In genomic region chr17:2054740-2055493, GRCh38 we compare ENCODE assay signal across 9 cellular contexts. TPM values are rescaled to one million over a fixed set of nuclear protein-coding genes. Genes with fewer than 3 reads are reported as not detected.
DNase-seq lines count a peak whose midpoint lies in the region; ATAC-seq, FAIRE-seq and TF ChIP-seq lines count a peak whose summit lies in the region.
"Had no signal": no experiment of that assay in that cellular context is flagged by ENCODE, and none has a peak within 500 bp of the region (broad histone marks: within the 10 kb centered on the region; RNA-seq: fewer than 3 reads in every experiment).

TSS of gene HIC1 (plus strand) at chr17:2055103. CDS start at chr17:2056691, 1,588 bp downstream.

- no peaks in the 10 kb centered on the region for H3K27me3 ChIP-seq in GM23248 (replicated peaks; ENCODE audit: insufficient read depth)
- no peaks in the 10 kb centered on the region for H3K27me3 ChIP-seq in bronchial epithelial cell (ENCODE audit: control insufficient read depth, insufficient read depth, low read length)
- H3K27me3 ChIP-seq in spleen (replicated peaks in 1 of 7), result peaks cover 0 to 88% (median 47%) of the 10 kb centered on the region in 7 donors

- peak within 1 kb of the TSS; percentile 69 for H3K4me3 Mint-ChIP-seq in activated B cell treated with CpG ODN at 0.5 μM for 24 hours
- peak within 1 kb of the TSS; percentile 75 to 81 (median 79) for H3K4me3 Mint-ChIP-seq in immature natural killer cell

- peaks cover 31% of the 10 kb centered on the region for H3K79me2 ChIP-seq in GM23248 (ENCODE audit: insufficient read depth)

- POLR2A ChIA-PET in activated B cell treated with CpG ODN at 0.5 μM for 24 hours (lab: Charles Lee), result interaction anchor here (0.6 to 24.5 kb wide), 11 partner anchors 10 to 338 kb away, joined by 3 to 449 read pairs (median 4); partner anchors contain the start of gene DPH1

- peak within 1 kb of the TSS; percentile 91 for H3K9ac ChIP-seq in GM23248

- H3K36me3 Mint-ChIP-seq in activated B cell treated with CpG ODN at 0.5 μM for 24 hours (ENCODE audit: low read depth) (no peaks in the 10 kb centered on the region), immature natural killer cell (peaks cover 0 to 4% (median 0%) of the 10 kb centered on the region in 3 donors)

- no peaks in the 10 kb centered on the region for H3K9me3 ChIP-seq in GM23248 (ENCODE audit: low read depth)
- H3K9me3 ChIP-seq in spleen, result no peaks in the 10 kb centered on the region

- no peak for TF ChIP-seq POLR2A in spleen (IDR thresholded peaks at IDR 0.05)

- no peaks in the 10 kb centered on the region for H3K9me2 ChIP-seq in GM23248 (ENCODE audit: insufficient read depth)

- H3K36me3 ChIP-seq in GM23248 (ENCODE audit: low read depth) (no peaks in the 10 kb centered on the region; the same call in 1 of the 2 replicates), bronchial epithelial cell (ENCODE audit: control insufficient read depth, insufficient read depth, low read length) (peaks cover 2% of the 10 kb centered on the region), spleen (peaks cover 0 to 32% (median 0%) of the 10 kb centered on the region in 6 donors)

- H3K27me3 Mint-ChIP-seq in activated B cell treated with CpG ODN at 0.5 μM for 24 hours (peaks cover 11% of the 10 kb centered on the region), immature natural killer cell (ENCODE audit: low read depth in 3 of 3) (peaks cover 23 to 44% (median 24%) of the 10 kb centered on the region in 3 donors)

- peak within 1 kb of the TSS; percentile 81 for H3K27ac ChIP-seq in GM23248
- peak within 1 kb of the TSS; percentile 57 to 89 (median 87) for H3K27ac ChIP-seq in spleen

- H2AFZ ChIP-seq in GM23248, result peak within 1 kb of the TSS; percentile 36; the same call in 1 of the 2 replicates

- intact Hi-C loops in activated B cell treated with CpG ODN at 0.5 μM for 24 hours (cut with micrococcal nuclease), result loop anchor here (1.0 to 5.0 kb wide), 5 partner anchors 47 to 347 kb away; partner anchors contain the start of gene MNT
- intact Hi-C loops in spleen (cut with DNase I; ENCODE audit: low total_unique reads), result loop anchor here (2.0 to 10.0 kb wide), 2 partner anchors 190 to 230 kb away; no protein-coding TSS in a partner anchor

- H3K4me1 ChIP-seq in GM23248 (ENCODE audit: insufficient read depth), result no peaks in the 10 kb centered on the region
- peaks cover 55 to 90% (median 86%) of the 10 kb centered on the region in 6 donors for H3K4me1 ChIP-seq in spleen

- H3F3A ChIP-seq in GM23248 (ENCODE audit: insufficient read depth), result no peaks in the 10 kb centered on the region; the same call in 1 of the 2 replicates

- ATAC-seq in activated B cell treated with CpG ODN at 0.5 μM for 24 hours (ENCODE audit: low read depth) (peak; percentile 39), HG02938 (IDR thresholded peaks at IDR 0.05; ENCODE audit: unreplicated experiment) (no peak)

- CTCF ChIA-PET in activated B cell treated with CpG ODN at 0.5 μM for 24 hours (lab: Charles Lee), result interaction anchor here (0.6 to 8.6 kb wide), 28 partner anchors 10 to 230 kb away, joined by 3 to 228 read pairs (median 4); no protein-coding TSS in a partner anchor

- H4K20me1 ChIP-seq in GM23248 (ENCODE audit: insufficient read depth), result no peaks in the 10 kb centered on the region

- WGBS in GM23248 (ENCODE audit: low coverage in 1 of 2, low lambda C conversion rate in 2 of 2, missing lambda C conversion rate in 2 of 2), 2 experiments, result 1% methylated on average over 53 to 69 of the region's 87 CpGs
- 0 to 1% (median 0%) methylated on average over 34 to 87 of the region's 87 CpGs for WGBS in spleen, 5 donors

- H3K4me3 ChIP-seq in GM23248 (peak within 1 kb of the TSS; percentile 79), bronchial epithelial cell (ENCODE audit: low read depth, low read length) (peak within 1 kb of the TSS; percentile 44), spleen (peak within 1 kb of the TSS; percentile 27 to 78 (median 58))

- H3K4me1 Mint-ChIP-seq in activated B cell treated with CpG ODN at 0.5 μM for 24 hours, result peaks cover 38% of the 10 kb centered on the region
- peaks cover 21 to 28% of the 10 kb centered on the region in 2 donors for H3K4me1 Mint-ChIP-seq in immature natural killer cell

- in situ Hi-C loops in GM23248 (cut with MboI), result no loop called here

- FAIRE-seq in bronchial epithelial cell (lab: Jason Lieb, UNC), result no peak
- FAIRE-seq: endometrium had no signal

- peak; percentile 86 for DNase-seq in D341Med (ENCODE audit: low spot score)
- peak; percentile 94 for DNase-seq in GM23248
- DNase-seq in NCI-H146 treated with DMSO at 0.1 percent for 48 hours (lab: John Stamatoyannopoulos, UW; ENCODE audit: unreplicated experiment), result peak; percentile 54
- DNase-seq in activated B cell treated with CpG ODN at 0.5 μM for 24 hours, result peak; percentile 85
- peak; percentile 37 for DNase-seq in bronchial epithelial cell (ENCODE audit: low read depth)
- DNase-seq in immature natural killer cell, result peak; percentile 78 to 82 (median 79)
- peak; percentile 95 for DNase-seq in spleen

- H3K27ac Mint-ChIP-seq in activated B cell treated with CpG ODN at 0.5 μM for 24 hours (no peak within 1 kb of the TSS), immature natural killer cell (peak within 1 kb of the TSS; percentile 60 to 91 (median 86))

- H3K9me3 Mint-ChIP-seq in activated B cell treated with CpG ODN at 0.5 μM for 24 hours (no peaks in the 10 kb centered on the region), immature natural killer cell (no peaks in the 10 kb centered on the region)

- TF ChIP-seq CTCF in activated B cell treated with CpG ODN at 0.5 μM for 24 hours (IDR thresholded peaks at IDR 0.05) (peak; percentile 71), bronchial epithelial cell (IDR thresholded peaks at IDR 0.05; ENCODE audit: insufficient read depth, low read length, severe bottlenecking) (peak; percentile 74), spleen (IDR thresholded peaks at IDR 0.05 in 8 of 11, conservative IDR thresholded peaks at IDR 0.05 in 3 of 11) (peak; percentile 62 to 99 (median 98))

- peak within 1 kb of the TSS; percentile 86 for H3K4me2 ChIP-seq in GM23248 (ENCODE audit: unreplicated experiment)

RNA-seq across cellular contexts. Expression of gene HIC1, which starts in this region (rescaled TPM):
- total RNA-seq in GM23248 (2014; rRNA removed; shearing (Covaris generic)), result 35.0 and 59.8 TPM in 2 replicates
- polyA plus RNA-seq in GM23248 (2016; fragmentation: Nextera tagmentation; extraction: Ambion mirVana) (1.6 TPM in 2 replicates), immature natural killer cell (1 to 10 TPM in 2 of 3 donors, under 1 TPM in 1; 0.90 to 5.9 (median 1.2) TPM), spleen (1 to 10 TPM; 1.3 to 4.7 (median 2.6) TPM)
- total RNA-seq in activated B cell treated with CpG ODN at 0.5 μM for 24 hours (8.3 and 9.3 TPM in 2 replicates), bronchial epithelial cell (0.64 and 1.3 TPM in 2 replicates), spleen (10 to 100 TPM in 6 of 7 donors, 1 to 10 TPM in 1; 7.0 to 59.6 (median 23.3) TPM)

Comparison
In these comparisons a context has a peak if more than half of its experiments do, and no peak if none do; other contexts are left out.
1. DNase-seq: peak in every context shown above with its lines; median percentile 95 in spleen; 94 in GM23248; 86 in D341Med; 85 in activated B cell treated with CpG ODN at 0.5 μM for 24 hours; 79 in immature natural killer cell; 54 in NCI-H146 treated with DMSO at 0.1 percent for 48 hours; 37 in bronchial epithelial cell.